14 cellular contexts compared by ENCODE assay signal in genomic region chr17:8855477-8856204, GRCh38. TPM values are rescaled to one million over a fixed set of nuclear protein-coding genes. Genes with fewer than 3 reads are reported as not detected.
DNase-seq lines count a peak whose midpoint lies in the region; ATAC-seq and TF ChIP-seq lines count a peak whose summit lies in the region.
"Had no signal": no experiment of that assay in that cellular context is flagged by ENCODE, and none has a peak within 500 bp of the region (broad histone marks: within the 10 kb centered on the region; RNA-seq: fewer than 3 reads in every experiment).

No MANE protein-coding gene starts in this region.

- peak overlapping the region; percentile 14; the same call in 1 of the 2 replicates for H2AFZ ChIP-seq in GM23338

- no peaks in the 10 kb centered on the region for H3K79me2 ChIP-seq in GM23338 (replicated peaks; ENCODE audit: insufficient read depth)

- H3K4me3 Mint-ChIP-seq in GM23338 (no peak overlapping the region), activated B cell treated with CpG ODN at 0.5 μM for 24 hours (peak overlapping the region; percentile 55)
- H3K4me3 Mint-ChIP-seq: activated CD8-positive, alpha-beta memory T cell treated with anti-CD3 and anti-CD28 coated beads, Interleukin-2, amount 10 ng/mL, durations not matched to agents 7 days and 5 days; T-helper 17 cell had no signal

- ATAC-seq in GM18517 (IDR thresholded peaks at IDR 0.05; ENCODE audit: unreplicated experiment) (peak; percentile 40), GM23338 (no peak), activated B cell treated with CpG ODN at 0.5 μM for 24 hours (ENCODE audit: low read depth) (peak; percentile 23), upper lobe of left lung (ENCODE audit: low FRiP score in 2 of 2) (no peak), HG03095 (IDR thresholded peaks at IDR 0.05; ENCODE audit: unreplicated experiment) (no peak)
- ATAC-seq: activated CD8-positive, alpha-beta memory T cell treated with anti-CD3 and anti-CD28 coated beads, Interleukin-2, amount 10 ng/mL, durations not matched to agents 7 days and 5 days; HCT116; T-helper 17 cell had no signal

- POLR2A ChIA-PET in activated B cell treated with CpG ODN at 0.5 μM for 24 hours (lab: Charles Lee) = no interaction called here

- H3K9me3 Mint-ChIP-seq in GM23338 (no peaks in the 10 kb centered on the region), activated B cell treated with CpG ODN at 0.5 μM for 24 hours (peaks cover 2% of the 10 kb centered on the region)

- H3K4me1 ChIP-seq in BLaER1 treated with 17β-estradiol and CSF1 and Interleukin-3, amounts not matched to agents 10 nM and 100 nM = peaks cover 53 to 66% (median 59%) of the 10 kb centered on the region in 10 experiments
- H3K4me1 ChIP-seq in GM23338 (ENCODE audit: insufficient read depth) = peaks cover 16% of the 10 kb centered on the region
- peaks cover 6 to 22% (median 9%) of the 10 kb centered on the region in 4 donors for H3K4me1 ChIP-seq in esophagus muscularis mucosa
- peaks cover 6 to 20% (median 16%) of the 10 kb centered on the region in 4 donors for H3K4me1 ChIP-seq in upper lobe of left lung

- WGBS in esophagus muscularis mucosa = 75% methylated on average over 17 of the region's 17 CpGs
- 77 to 78% methylated on average over 17 of the region's 17 CpGs for WGBS in upper lobe of left lung, 2 donors

- CTCF ChIA-PET in activated B cell treated with CpG ODN at 0.5 μM for 24 hours (lab: Charles Lee) = no interaction called here

- H3K27me3 Mint-ChIP-seq in GM23338 (ENCODE audit: insufficient read depth, low read depth, poor library complexity) (peaks cover 7% of the 10 kb centered on the region), activated B cell treated with CpG ODN at 0.5 μM for 24 hours (no peaks in the 10 kb centered on the region)

- no peaks in the 10 kb centered on the region for H3K27me3 ChIP-seq in BLaER1 treated with 17β-estradiol and CSF1 and Interleukin-3, amounts not matched to agents 10 nM and 100 nM
- H3K27me3 ChIP-seq in GM23338 (ENCODE audit: insufficient read depth) (no peaks in the 10 kb centered on the region), esophagus muscularis mucosa (peaks cover 0 to 10% (median 0%) of the 10 kb centered on the region in 4 donors), upper lobe of left lung (no peaks in the 10 kb centered on the region)
- H3K27me3 ChIP-seq: ovary had no signal

- H3K27ac Mint-ChIP-seq in GM23338 (no peak overlapping the region), activated B cell treated with CpG ODN at 0.5 μM for 24 hours (no peak overlapping the region)
- H3K27ac Mint-ChIP-seq: activated CD8-positive, alpha-beta memory T cell treated with anti-CD3 and anti-CD28 coated beads, Interleukin-2, amount 10 ng/mL, durations not matched to agents 7 days and 5 days; T-helper 17 cell had no signal

- peak overlapping the region in 2 of 11 experiments; percentile 87 to 91; a peak in 2 of 22 replicates for H3K9ac ChIP-seq in BLaER1 treated with 17β-estradiol and CSF1 and Interleukin-3, amounts not matched to agents 10 nM and 100 nM

- TF ChIP-seq POLR2A in esophagus muscularis mucosa (IDR thresholded peaks at IDR 0.05; ENCODE audit: low read depth) = no peak
- no peak for TF ChIP-seq POLR2A in upper lobe of left lung (IDR thresholded peaks at IDR 0.05)

- peak overlapping the region in 9 of 11 experiments; percentile 1 to 97 (median 95); a peak in 12 of 22 replicates for H3K27ac ChIP-seq in BLaER1 treated with 17β-estradiol and CSF1 and Interleukin-3, amounts not matched to agents 10 nM and 100 nM
- H3K27ac ChIP-seq in GM23338 (ENCODE audit: low read depth) (no peak overlapping the region), esophagus muscularis mucosa (replicated peaks in 1 of 4) (no peak overlapping the region), upper lobe of left lung (no peak overlapping the region)
- H3K27ac ChIP-seq: ovary had no signal

- intact Hi-C loops in activated B cell treated with CpG ODN at 0.5 μM for 24 hours (cut with micrococcal nuclease) (no loop called here), esophagus muscularis mucosa (cut with DNase I) (no loop called here)

- DNase-seq in GM23338 (ENCODE audit: low spot score) = no peak
- no peak for DNase-seq in activated B cell treated with CpG ODN at 0.5 μM for 24 hours
- no peak for DNase-seq in esophagus muscularis mucosa (ENCODE audit: extremely low spot score)
- DNase-seq in upper lobe of left lung = no peak
- DNase-seq in NK-92 (lab: John Stamatoyannopoulos, UW; ENCODE audit: unreplicated experiment) = no peak
- DNase-seq: activated CD8-positive, alpha-beta memory T cell treated with anti-CD3 and anti-CD28 coated beads, Interleukin-2, amount 10 ng/mL, durations not matched to agents 7 days and 5 days; amniotic stem cell; ovary; stimulated activated CD4-positive, alpha-beta T cell treated with anti-CD3 and anti-CD28 coated beads, Interleukin-2, amount 100 ng/mL, for 48 hours; T-helper 17 cell had no signal

- H3K36me3 Mint-ChIP-seq in GM23338 (ENCODE audit: low read depth) (no peaks in the 10 kb centered on the region), activated B cell treated with CpG ODN at 0.5 μM for 24 hours (ENCODE audit: low read depth) (no peaks in the 10 kb centered on the region)

- no peak overlapping the region for H3K4me3 ChIP-seq in BLaER1 treated with 17β-estradiol and CSF1 and Interleukin-3, amounts not matched to agents 10 nM and 100 nM
- H3K4me3 ChIP-seq in GM23338 = no peak overlapping the region
- no peak overlapping the region for H3K4me3 ChIP-seq in esophagus muscularis mucosa
- no peak overlapping the region for H3K4me3 ChIP-seq in upper lobe of left lung
- H3K4me3 ChIP-seq: ovary had no signal

- TF ChIP-seq EP300 in esophagus muscularis mucosa (IDR thresholded peaks at IDR 0.05) = no peak
- TF ChIP-seq EP300 in upper lobe of left lung (IDR thresholded peaks at IDR 0.05) = no peak

- no peaks in the 10 kb centered on the region for H3F3A ChIP-seq in GM23338 (replicated peaks; ENCODE audit: low read depth)

- no peak for TF ChIP-seq CTCF in GM23338 (conservative IDR thresholded peaks at IDR 0.05; ENCODE audit: low read depth in 2 of 2)
- TF ChIP-seq CTCF in activated B cell treated with CpG ODN at 0.5 μM for 24 hours (IDR thresholded peaks at IDR 0.05) = no peak
- no peak for TF ChIP-seq CTCF in esophagus muscularis mucosa (IDR thresholded peaks at IDR 0.05)
- TF ChIP-seq CTCF in upper lobe of left lung (IDR thresholded peaks at IDR 0.05) = no peak

- peak overlapping the region; percentile 75 to 94 (median 91) for H3K4me2 ChIP-seq in BLaER1 treated with 17β-estradiol and CSF1 and Interleukin-3, amounts not matched to agents 10 nM and 100 nM
- no peak overlapping the region for H3K4me2 ChIP-seq in GM23338

- H3K9me2 ChIP-seq in GM23338 (ENCODE audit: insufficient read depth) = no peaks in the 10 kb centered on the region

- peaks cover 0 to 43% (median 0%) of the 10 kb centered on the region in 11 experiments; a peak in 11 of 22 replicates for H3K36me3 ChIP-seq in BLaER1 treated with 17β-estradiol and CSF1 and Interleukin-3, amounts not matched to agents 10 nM and 100 nM
- H3K36me3 ChIP-seq in GM23338 (ENCODE audit: insufficient read depth) = no peaks in the 10 kb centered on the region
- H3K36me3 ChIP-seq in esophagus muscularis mucosa = no peaks in the 10 kb centered on the region
- H3K36me3 ChIP-seq in upper lobe of left lung = no peaks in the 10 kb centered on the region
- H3K36me3 ChIP-seq: ovary had no signal

- H3K4me1 Mint-ChIP-seq in GM23338 = peaks cover 14% of the 10 kb centered on the region
- peaks cover 60% of the 10 kb centered on the region for H3K4me1 Mint-ChIP-seq in activated B cell treated with CpG ODN at 0.5 μM for 24 hours

- 0 out of 22 replicates have a peak, but pooled peaks cover 0 to 7% (median 0%) of the 10 kb centered on the region in 11 experiments for H3K9me3 ChIP-seq in BLaER1 treated with 17β-estradiol and CSF1 and Interleukin-3, amounts not matched to agents 10 nM and 100 nM (replicated peaks in 1 of 11)
- H3K9me3 ChIP-seq in esophagus muscularis mucosa (no peaks in the 10 kb centered on the region), upper lobe of left lung (no peaks in the 10 kb centered on the region)
- H3K9me3 ChIP-seq: ovary had no signal

- H4K20me1 ChIP-seq in BLaER1 treated with 17β-estradiol and CSF1 and Interleukin-3, amounts not matched to agents 10 nM and 100 nM = peaks cover 0 to 23% (median 0%) of the 10 kb centered on the region in 11 experiments; a peak in 2 of 22 replicates
- no peaks in the 10 kb centered on the region for H4K20me1 ChIP-seq in GM23338 (replicated peaks; ENCODE audit: insufficient read depth)

RNA-seq across cellular contexts. Expression of gene PIK3R6, which starts 11.8 kb away (rescaled TPM):
- total RNA-seq in GM23338 (2014; rRNA removed; shearing (Covaris generic)) = 0.24 TPM in 1 of 2 replicates, not detected in the other
- polyA plus RNA-seq in GM23338 (2016; fragmentation: Nextera tagmentation; extraction: Ambion mirVana) = 0.11 and 0.14 TPM in 2 replicates
- total RNA-seq in activated B cell treated with CpG ODN at 0.5 μM for 24 hours (0.91 TPM in 2 replicates), esophagus muscularis mucosa (1 to 10 TPM in 3 of 4 donors, under 1 TPM in 1; 0.52 to 3.3 (median 1.8) TPM), upper lobe of left lung (1 to 10 TPM; 1.1 to 4.2 (median 2.4) TPM)

RNA-seq across cellular contexts. Expression of gene MFSD6L, which starts 56.5 kb away (rescaled TPM):
- 1.9 and 2.8 TPM in 2 replicates for total RNA-seq in GM23338 (2014; rRNA removed; shearing (Covaris generic))
- polyA plus RNA-seq in GM23338 (2016; fragmentation: Nextera tagmentation; extraction: Ambion mirVana) = 0.52 and 1.4 TPM in 2 replicates
- total RNA-seq in activated B cell treated with CpG ODN at 0.5 μM for 24 hours (0.20 TPM in 1 of 2 replicates, not detected in the other), esophagus muscularis mucosa (under 1 TPM in 2 of 4 donors, not detected in 2; 0.17 to 0.33 TPM), upper lobe of left lung (1 to 10 TPM in 3 of 6 donors, under 1 TPM in 2, not detected in 1; 0.61 to 3.0 (median 2.0) TPM)
- total RNA-seq: T-helper 17 cell had no signal
- polyA plus RNA-seq: ovary had no signal

Comparison
In these comparisons a context has a peak if more than half of its experiments do, and no peak if none do; other contexts are left out.
1. H3K27ac ChIP-seq: peak in BLaER1 treated with 17β-estradiol and CSF1 and Interleukin-3, amounts not matched to agents 10 nM and 100 nM (9 of 11); none in GM23338 (single experiment), esophagus muscularis mucosa (0 of 4) and upper lobe of left lung (0 of 4).
2. ATAC-seq: peak in GM18517 (single experiment) and activated B cell treated with CpG ODN at 0.5 μM for 24 hours (single experiment); none in GM23338 (single experiment), upper lobe of left lung (0 of 2) and HG03095 (single experiment).